ENCODE assay signal across 26 cellular contexts in the genomic region with DNA sequence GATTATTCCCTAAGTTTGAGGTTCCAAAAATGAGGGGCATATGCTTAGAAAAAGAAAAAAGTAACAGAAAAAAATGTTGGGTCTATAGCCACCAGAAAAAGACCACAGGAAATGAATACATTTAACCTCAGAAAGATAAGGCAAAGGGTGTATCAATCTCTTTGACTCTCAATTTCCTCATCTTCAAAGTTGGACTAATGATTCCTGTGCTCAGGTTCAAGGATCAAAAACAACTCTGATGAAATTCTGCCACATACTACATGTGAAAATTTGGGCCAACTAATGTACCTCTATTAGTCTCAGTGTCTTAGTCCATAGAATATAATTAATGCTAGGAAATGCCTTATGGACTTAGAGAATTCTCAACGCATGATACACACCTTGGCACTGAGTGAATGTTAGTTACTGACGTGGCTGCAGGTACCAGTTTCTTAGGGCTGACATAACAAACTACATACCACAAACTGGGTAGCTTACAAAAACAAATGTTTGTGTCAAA.
"Had no signal": no experiment of that assay in that cellular context is flagged by ENCODE, and none has a peak within 500 bp of the region (broad histone marks: within the 10 kb centered on the region; RNA-seq: fewer than 3 reads in every experiment).

No MANE protein-coding gene starts in this region.

- H3K27ac ChIP-seq: left lung, ovary, right atrium auricular region, right lobe of liver, tibial nerve, upper lobe of left lung, vagina had no signal

- H3K27ac Mint-ChIP-seq: mesothelial cell of epicardium; naive B cell; natural killer cell; progenitor cell of endocrine pancreas; stimulated activated memory B cell treated with anti-CD40 and anti-IgM and Interleukin-4, amounts not matched to agents 10 μg/mL and 1 μg/mL and 100 μg/mL, for 72 hours; stimulated activated naive CD8-positive, alpha-beta T cell treated with anti-CD3 and anti-CD28 coated beads, Interleukin-15, amount 100 ng/mL, for 72 hours had no signal

- H3K27me3 Mint-ChIP-seq: naive B cell; progenitor cell of endocrine pancreas; stimulated activated memory B cell treated with anti-CD40 and anti-IgM and Interleukin-4, amounts not matched to agents 10 μg/mL and 1 μg/mL and 100 μg/mL, for 72 hours; stimulated activated naive CD8-positive, alpha-beta T cell treated with anti-CD3 and anti-CD28 coated beads, Interleukin-15, amount 100 ng/mL, for 72 hours had no signal

- H3K9me3 ChIP-seq: left lung, ovary, right atrium auricular region, right lobe of liver, tibial nerve, upper lobe of left lung, vagina had no signal

- H3K4me1 ChIP-seq: left lung, right atrium auricular region, right lobe of liver, upper lobe of left lung, vagina had no signal

- H3K36me3 Mint-ChIP-seq: naive B cell; natural killer cell; stimulated activated memory B cell treated with anti-CD40 and anti-IgM and Interleukin-4, amounts not matched to agents 10 μg/mL and 1 μg/mL and 100 μg/mL, for 72 hours had no signal

- H3K36me3 ChIP-seq: left lung, ovary, right atrium auricular region, right lobe of liver, tibial nerve, upper lobe of left lung, vagina had no signal

- H3K27me3 ChIP-seq: left lung, ovary, right atrium auricular region, right lobe of liver, tibial nerve, upper lobe of left lung, vagina had no signal

- H3K4me2 ChIP-seq: smooth muscle cell had no signal

- FAIRE-seq: keratinocyte had no signal

- DNase-seq: hippocampal formation; kidney glomerular epithelial cell; left cardiac atrium; left lung; mesendoderm; naive B cell; natural killer cell; ovary; right lobe of liver; stimulated activated CD4-positive, alpha-beta T cell treated with anti-CD3 and anti-CD28 coated beads, Interleukin-1b, Interleukin-23, amount 100 ng/mL, for 48 hours; stimulated activated CD4-positive, alpha-beta T cell treated with anti-CD3 and anti-CD28 coated beads, Interleukin-2, amount 100 ng/mL, for 48 hours; stimulated activated CD4-positive, alpha-beta T cell treated with anti-CD3 and anti-CD28 coated beads, Interleukin-4, amount 100 ng/mL, for 4 hours; stimulated activated CD8-positive, alpha-beta memory T cell treated with anti-CD3 and anti-CD28 coated beads, Interleukin-4, amount 100 ng/mL, for 48 hours; stimulated activated naive CD4-positive, alpha-beta T cell treated with Interleukin-2 at 50 U/mL for 16 hours; stimulated activated naive CD8-positive, alpha-beta T cell treated with anti-CD3 and anti-CD28 coated beads, Interleukin-15, amount 100 ng/mL, for 72 hours; substantia nigra; upper lobe of left lung had no signal

- H3K4me1 Mint-ChIP-seq: naive B cell; natural killer cell; stimulated activated memory B cell treated with anti-CD40 and anti-IgM and Interleukin-4, amounts not matched to agents 10 μg/mL and 1 μg/mL and 100 μg/mL, for 72 hours; stimulated activated naive CD8-positive, alpha-beta T cell treated with anti-CD3 and anti-CD28 coated beads, Interleukin-15, amount 100 ng/mL, for 72 hours had no signal

- H3K4me3 Mint-ChIP-seq: mesothelial cell of epicardium; naive B cell; natural killer cell; stimulated activated memory B cell treated with anti-CD40 and anti-IgM and Interleukin-4, amounts not matched to agents 10 μg/mL and 1 μg/mL and 100 μg/mL, for 72 hours; stimulated activated naive CD8-positive, alpha-beta T cell treated with anti-CD3 and anti-CD28 coated beads, Interleukin-15, amount 100 ng/mL, for 72 hours had no signal

- H3K4me3 ChIP-seq: left lung, lung, ovary, right atrium auricular region, right lobe of liver, smooth muscle cell, tibial nerve, upper lobe of left lung, vagina had no signal
